Comparison of ENCODE assay signal across 8 cellular contexts in genomic region chr16:66516808-66517585, GRCh38. TPM values are rescaled to one million over a fixed set of nuclear protein-coding genes. Genes with fewer than 3 reads are reported as not detected.
DNase-seq lines count a peak whose midpoint lies in the region; ATAC-seq and TF ChIP-seq lines count a peak whose summit lies in the region.

No MANE protein-coding gene starts in this region.

- peak; percentile 96 for ATAC-seq in HG03045 (IDR thresholded peaks at IDR 0.05; ENCODE audit: unreplicated experiment)

- H3K4me3 Mint-ChIP-seq in endothelial cell (ENCODE audit: unreplicated experiment), result no peak overlapping the region

- TF ChIP-seq CTCF in endothelial cell (IDR thresholded peaks at IDR 0.05; ENCODE audit: unreplicated experiment), result no peak

- DNase-seq in NCI-H2081 (lab: John Stamatoyannopoulos, UW) (peak; percentile 41 to 61), NCI-H2081 treated with DMSO at 0.1 percent for 48 hours (lab: John Stamatoyannopoulos, UW) (no peak), NCI-H774 (lab: John Stamatoyannopoulos, UW) (peak; percentile 71), endothelial cell (ENCODE audit: low spot score) (peak; percentile 86), mucosa of gallbladder (ENCODE audit: low spot score) (peak; percentile 98)
- peak in 2 of 3 experiments; percentile 53 to 69 for DNase-seq in activated CD8-positive, alpha-beta memory T cell treated with anti-CD3 and anti-CD28 coated beads for 48 hours (ENCODE audit: low read depth in 2 of 3, low spot score in 2 of 3)
- peak; percentile 67 for DNase-seq in stimulated activated CD8-positive, alpha-beta memory T cell treated with anti-CD3 and anti-CD28 coated beads, Interleukin-4, amount 100 ng/mL, for 24 hours (ENCODE audit: low read depth)

- peaks cover 15% of the 10 kb centered on the region for H3K36me3 Mint-ChIP-seq in endothelial cell (ENCODE audit: low read depth, unreplicated experiment)

- no peaks in the 10 kb centered on the region for H3K9me3 Mint-ChIP-seq in endothelial cell (ENCODE audit: unreplicated experiment)

- H3K27me3 Mint-ChIP-seq in endothelial cell (ENCODE audit: unreplicated experiment), result peaks cover 6% of the 10 kb centered on the region

- H3K4me1 Mint-ChIP-seq in endothelial cell (ENCODE audit: unreplicated experiment), result peaks cover 73% of the 10 kb centered on the region

- peak overlapping the region; percentile 100 for H3K27ac Mint-ChIP-seq in endothelial cell (ENCODE audit: unreplicated experiment)

RNA-seq across cellular contexts. Expression of gene TK2, which starts 32.9 kb away (rescaled TPM):
- total RNA-seq in endothelial cell (ENCODE audit: unreplicated experiment) (13.1 TPM), mucosa of gallbladder (38.5 TPM)

RNA-seq across cellular contexts. Expression of gene CKLF, which starts 35.4 kb away (rescaled TPM):
- total RNA-seq in endothelial cell (ENCODE audit: unreplicated experiment), result 38.0 TPM
- total RNA-seq in mucosa of gallbladder, result 50.0 TPM

RNA-seq across cellular contexts. Expression of gene CMTM1, which starts 49.2 kb away (rescaled TPM):
- total RNA-seq in endothelial cell (ENCODE audit: unreplicated experiment), result 8.3 TPM
- 12.1 TPM for total RNA-seq in mucosa of gallbladder
